ENCODE assay signal across 8 cellular contexts in the genomic region with DNA sequence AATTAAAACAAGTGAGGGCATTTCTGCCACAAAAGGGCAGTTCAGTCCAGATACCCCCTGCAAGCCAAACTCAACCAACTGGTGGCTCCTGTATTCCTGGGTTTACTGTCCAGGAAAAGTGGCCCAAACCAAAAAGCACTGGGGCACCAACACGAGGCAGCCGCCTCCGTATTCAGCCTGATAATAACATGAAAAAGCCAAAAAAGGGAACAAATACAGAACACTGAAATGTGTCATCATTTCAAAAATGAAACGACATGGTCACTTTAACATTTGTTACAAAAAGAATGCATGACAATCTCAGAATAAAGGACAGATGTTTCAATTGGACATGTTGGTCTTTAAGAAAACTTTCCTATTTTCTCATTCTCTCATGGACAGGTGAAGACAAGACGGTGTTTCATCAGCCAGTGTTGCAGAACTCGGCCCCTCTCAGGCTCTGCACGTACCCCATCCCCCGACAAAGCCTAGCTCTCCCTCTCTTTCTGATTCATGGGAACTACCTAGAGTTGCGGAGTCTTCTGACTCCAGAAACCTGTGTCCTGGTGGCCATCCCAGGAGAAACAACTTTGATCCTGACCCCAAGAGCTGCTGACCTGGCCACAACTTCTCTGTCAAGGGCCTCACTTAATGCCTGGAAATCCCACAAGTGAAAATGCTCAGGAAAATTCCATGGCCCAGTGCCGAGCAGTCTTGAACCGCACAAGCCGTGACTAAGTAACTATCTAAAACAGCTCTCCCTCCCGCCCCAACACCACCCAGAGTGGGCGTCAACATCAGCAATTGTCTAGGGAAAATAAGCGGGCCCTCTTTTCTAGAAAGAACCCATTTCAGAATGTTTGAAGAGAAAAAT. TPM values are rescaled to one million over a fixed set of nuclear protein-coding genes. Genes with fewer than 3 reads are reported as not detected.
DNase-seq lines count a peak whose midpoint lies in the region; ATAC-seq, FAIRE-seq and TF ChIP-seq lines count a peak whose summit lies in the region.

No MANE protein-coding gene starts in this region.

- H3K27ac Mint-ChIP-seq in activated B cell treated with CpG ODN at 0.5 μM for 24 hours: peak overlapping the region; percentile 89

- no peaks in the 10 kb centered on the region for H3K27me3 Mint-ChIP-seq in activated B cell treated with CpG ODN at 0.5 μM for 24 hours

- H3K4me3 ChIP-seq in BLaER1 (no peak overlapping the region), ovary (peak overlapping the region; percentile 31)

- TF ChIP-seq CTCF in activated B cell treated with CpG ODN at 0.5 μM for 24 hours (IDR thresholded peaks at IDR 0.05): no peak
- TF ChIP-seq CTCF in ovary (IDR thresholded peaks at IDR 0.05): peak in 1 of 3 donors; percentile 22

- no peaks in the 10 kb centered on the region for H3K9me3 Mint-ChIP-seq in activated B cell treated with CpG ODN at 0.5 μM for 24 hours

- DNase-seq in H54 (ENCODE audit: insufficient read length, low spot score) (peak; percentile 51), activated B cell treated with CpG ODN at 0.5 μM for 24 hours (no peak), fibroblast of gingiva (ENCODE audit: low read depth) (peak; percentile 90), ovary (peak; percentile 85 to 91 (median 87)), 8988T (no peak), DMS153 (lab: John Stamatoyannopoulos, UW) (no peak), SW 1271 (lab: John Stamatoyannopoulos, UW) (no peak)

- CTCF ChIA-PET in activated B cell treated with CpG ODN at 0.5 μM for 24 hours (lab: Charles Lee): interaction anchor here (0.8 to 4.6 kb wide), 3 partner anchors 16 to 134 kb away, joined by 3 to 22 read pairs (median 3); a partner anchor contains a TSS

- H3K36me3 Mint-ChIP-seq in activated B cell treated with CpG ODN at 0.5 μM for 24 hours (ENCODE audit: low read depth): peaks cover 66% of the 10 kb centered on the region

- H3K9ac ChIP-seq in BLaER1: no peak overlapping the region

- TF ChIP-seq POLR2A in H54 (IDR thresholded peaks at IDR 0.05; ENCODE audit: low read depth, low read length): no peak
- no peak for TF ChIP-seq POLR2A in ovary (IDR thresholded peaks at IDR 0.05)

- H3K9me3 ChIP-seq in BLaER1: no peaks in the 10 kb centered on the region
- no peaks in the 10 kb centered on the region for H3K9me3 ChIP-seq in ovary

- peaks cover 67% of the 10 kb centered on the region for H3K4me1 Mint-ChIP-seq in activated B cell treated with CpG ODN at 0.5 μM for 24 hours

- POLR2A ChIA-PET in activated B cell treated with CpG ODN at 0.5 μM for 24 hours (lab: Charles Lee): interaction anchor here (0.5 to 8.3 kb wide), 13 partner anchors 10 to 421 kb away, joined by 3 to 94 read pairs (median 3); a partner anchor contains a TSS

- intact Hi-C loops in activated B cell treated with CpG ODN at 0.5 μM for 24 hours (cut with micrococcal nuclease): loop anchor here (1.0 to 5.0 kb wide), 3 partner anchors 17 to 43 kb away; no protein-coding TSS in a partner anchor
- intact Hi-C loops in ovary (cut with DNase I): loop anchor here in 1 of 4 donors (10.0 kb wide), 1 partner anchor 104 kb away; a partner anchor contains a TSS

- peaks cover 100% of the 10 kb centered on the region for H4K20me1 ChIP-seq in BLaER1

- H3K4me2 ChIP-seq in BLaER1: no peak overlapping the region

- 25 to 29% (median 26%) methylated on average over 15 of the region's 15 CpGs for WGBS in ovary, 3 donors

- TF ChIP-seq EP300 in ovary (IDR thresholded peaks at IDR 0.05): no peak

- FAIRE-seq in H54 (lab: Jason Lieb, UNC): no peak

- peak; percentile 16 for ATAC-seq in activated B cell treated with CpG ODN at 0.5 μM for 24 hours (ENCODE audit: low read depth)

- H3K36me3 ChIP-seq in BLaER1: peaks cover 75% of the 10 kb centered on the region
- no peaks in the 10 kb centered on the region for H3K36me3 ChIP-seq in ovary

- H3K4me1 ChIP-seq in BLaER1 (peaks cover 63% of the 10 kb centered on the region), ovary (ENCODE audit: insufficient read depth) (peaks cover 36% of the 10 kb centered on the region)

- H3K4me3 Mint-ChIP-seq in activated B cell treated with CpG ODN at 0.5 μM for 24 hours: peak overlapping the region; percentile 67

- no peaks in the 10 kb centered on the region for H3K27me3 ChIP-seq in BLaER1
- no peaks in the 10 kb centered on the region for H3K27me3 ChIP-seq in ovary

- peak overlapping the region; percentile 83; the same call in 1 of the 2 replicates for H3K27ac ChIP-seq in BLaER1
- peak overlapping the region; percentile 89 to 99 for H3K27ac ChIP-seq in ovary

RNA-seq across cellular contexts. Expression of a gene that starts 27.1 kb away (rescaled TPM):
- total RNA-seq in activated B cell treated with CpG ODN at 0.5 μM for 24 hours (109 and 121 TPM in 2 replicates), ovary (10 to 100 TPM; 18.8 to 45.7 (median 29.8) TPM)
- 10 to 100 TPM in 1 of 2 donors, 1 to 10 TPM in 1; 3.7 to 33.1 TPM for polyA plus RNA-seq in ovary

RNA-seq across cellular contexts. Expression of a gene that starts 55.2 kb away (rescaled TPM):
- total RNA-seq in activated B cell treated with CpG ODN at 0.5 μM for 24 hours (0.07 TPM in 1 of 2 replicates, not detected in the other), ovary (not detected)
- polyA plus RNA-seq in ovary: not detected

Comparison
In these comparisons a context has a peak if more than half of its experiments do, and no peak if none do; other contexts are left out.
1. DNase-seq: peak in H54 (single experiment), fibroblast of gingiva (single experiment) and ovary (5 of 5); none in activated B cell treated with CpG ODN at 0.5 μM for 24 hours (single experiment), 8988T (single experiment), DMS153 (single experiment) and SW 1271 (0 of 2).